In genomic region chr16:66476328-66477027, GRCh38 we compare ENCODE assay signal across 10 cellular contexts. TPM values are rescaled to one million over a fixed set of nuclear protein-coding genes. Genes with fewer than 3 reads are reported as not detected.
DNase-seq lines count a peak whose midpoint lies in the region; ATAC-seq and TF ChIP-seq lines count a peak whose summit lies in the region.
"Had no signal": no experiment of that assay in that cellular context is flagged by ENCODE, and none has a peak within 500 bp of the region (broad histone marks: within the 10 kb centered on the region; RNA-seq: fewer than 3 reads in every experiment).

No MANE protein-coding gene starts in this region.

- H3K27ac ChIP-seq in neural progenitor cell (no peak overlapping the region), PC-3 (ENCODE audit: low read length) (no peak overlapping the region)

- H3K4me2 ChIP-seq in neural progenitor cell (no peak overlapping the region), PC-3 (ENCODE audit: low read length) (no peak overlapping the region)

- ATAC-seq in PC-3 = no peak; the same call in 1 of the 2 replicates
- ATAC-seq in GM19023 (IDR thresholded peaks at IDR 0.05; ENCODE audit: unreplicated experiment) = no peak
- no peak for ATAC-seq in HG02798 (IDR thresholded peaks at IDR 0.05; ENCODE audit: poor library complexity, unreplicated experiment)

- peaks cover 21% of the 10 kb centered on the region for H3K4me1 Mint-ChIP-seq in Calu3 (ENCODE audit: low read depth, unreplicated experiment)
- H3K4me1 Mint-ChIP-seq in activated T-cell treated with anti-CD3 and anti-CD28 coated beads, Interleukin-2, amount 50 U/mL, for 24 hours (ENCODE audit: low read depth) = peaks cover 25% of the 10 kb centered on the region
- H3K4me1 Mint-ChIP-seq in neural progenitor cell = peaks cover 11% of the 10 kb centered on the region

- no peaks in the 10 kb centered on the region for H3K79me2 ChIP-seq in neural progenitor cell (ENCODE audit: low read depth)
- H3K79me2 ChIP-seq in PC-3 (ENCODE audit: low read length) = no peaks in the 10 kb centered on the region

- TF ChIP-seq CTCF in Calu3 (IDR thresholded peaks at IDR 0.05; ENCODE audit: unreplicated experiment) (no peak), NB4 (IDR thresholded peaks at IDR 0.05; ENCODE audit: low read depth, low read length) (no peak), neural progenitor cell (IDR thresholded peaks at IDR 0.05) (no peak), PC-3 (conservative IDR thresholded peaks at IDR 0.05; ENCODE audit: low read depth, low read length) (no peak)

- no peaks in the 10 kb centered on the region for H3K9me3 Mint-ChIP-seq in Calu3 (ENCODE audit: low read depth, unreplicated experiment)
- H3K9me3 Mint-ChIP-seq in activated T-cell treated with anti-CD3 and anti-CD28 coated beads, Interleukin-2, amount 50 U/mL, for 24 hours = no peaks in the 10 kb centered on the region
- H3K9me3 Mint-ChIP-seq in neural progenitor cell = no peaks in the 10 kb centered on the region

- H3K27me3 Mint-ChIP-seq in Calu3 (ENCODE audit: unreplicated experiment) (no peaks in the 10 kb centered on the region), neural progenitor cell (ENCODE audit: insufficient read depth, low read depth) (peaks cover 10% of the 10 kb centered on the region)
- no peaks in the 10 kb centered on the region for H3K27me3 Mint-ChIP-seq in activated T-cell treated with anti-CD3 and anti-CD28 coated beads, Interleukin-2, amount 50 U/mL, for 24 hours

- CTCF ChIA-PET in Calu3 (lab: Charles Lee) (interaction anchor here (1.6 kb wide), 1 partner anchor 70 kb away, joined by 6 read pairs; no protein-coding TSS in a partner anchor), PC-3 (lab: Charles Lee) (interaction anchor here (0.8 kb wide), 1 partner anchor 132 kb away, joined by 3 read pairs; no protein-coding TSS in a partner anchor)

- DNase-seq in Calu3 = peak; percentile 61
- DNase-seq in NB4 (ENCODE audit: low read depth) = peak; percentile 38
- peak; percentile 72 for DNase-seq in activated T-cell treated with anti-CD3 and anti-CD28 coated beads, Interleukin-2, amount 50 U/mL, for 24 hours
- DNase-seq in neural progenitor cell (ENCODE audit: low spot score) = no peak
- DNase-seq in DMS79 treated with DMSO at 0.1 percent for 48 hours (lab: John Stamatoyannopoulos, UW) = no peak
- DNase-seq in PC-3 = no peak
- DNase-seq: cerebellar nuclear complex, EL had no signal

- H2AFZ ChIP-seq in neural progenitor cell (replicated peaks) = no peak overlapping the region
- H2AFZ ChIP-seq in PC-3 (ENCODE audit: low read length) = no peak overlapping the region

- H3K4me3 Mint-ChIP-seq in Calu3 (ENCODE audit: low read depth, unreplicated experiment) (no peak overlapping the region), neural progenitor cell (peak overlapping the region; percentile 6)
- H3K4me3 Mint-ChIP-seq in activated T-cell treated with anti-CD3 and anti-CD28 coated beads, Interleukin-2, amount 50 U/mL, for 24 hours = no peak overlapping the region

- no peaks in the 10 kb centered on the region for H3K9me3 ChIP-seq in neural progenitor cell (ENCODE audit: low read depth)
- no peaks in the 10 kb centered on the region for H3K9me3 ChIP-seq in PC-3 (ENCODE audit: low read length)

- no peaks in the 10 kb centered on the region for H3K27me3 ChIP-seq in neural progenitor cell
- H3K27me3 ChIP-seq in PC-3 (ENCODE audit: low read length) = no peaks in the 10 kb centered on the region

- H3F3A ChIP-seq in neural progenitor cell (ENCODE audit: low read depth) = no peaks in the 10 kb centered on the region
- no peaks in the 10 kb centered on the region for H3F3A ChIP-seq in PC-3 (ENCODE audit: low read length, unreplicated experiment)

- H3K36me3 ChIP-seq in neural progenitor cell (no peaks in the 10 kb centered on the region), PC-3 (ENCODE audit: low read depth, low read length) (no peaks in the 10 kb centered on the region)

- no peak overlapping the region for H3K27ac Mint-ChIP-seq in Calu3 (ENCODE audit: unreplicated experiment)
- H3K27ac Mint-ChIP-seq in activated T-cell treated with anti-CD3 and anti-CD28 coated beads, Interleukin-2, amount 50 U/mL, for 24 hours = no peak overlapping the region
- H3K27ac Mint-ChIP-seq in neural progenitor cell = no peak overlapping the region

- no peak for TF ChIP-seq POLR2A in NB4 (IDR thresholded peaks at IDR 0.05; ENCODE audit: extremely low read depth, insufficient read length)

- no TSS peak for BruUV-seq in Calu3 (replicated peaks; lab: Mats Ljungman, UMichigan)
- no TSS peak for BruUV-seq in PC-3 (replicated peaks; lab: Mats Ljungman, UMichigan)

- POLR2A ChIA-PET in PC-3 (lab: Charles Lee; ENCODE audit: unreplicated experiment) = no interaction called here

- no peaks in the 10 kb centered on the region for H4K20me1 ChIP-seq in neural progenitor cell (ENCODE audit: low read depth)
- H4K20me1 ChIP-seq in PC-3 (ENCODE audit: low read length) = no peaks in the 10 kb centered on the region

- no peaks in the 10 kb centered on the region for H3K9me2 ChIP-seq in PC-3 (replicated peaks; ENCODE audit: low read length)

- H3K4me1 ChIP-seq in neural progenitor cell (no peaks in the 10 kb centered on the region), PC-3 (ENCODE audit: insufficient read depth, low read length) (peaks cover 30% of the 10 kb centered on the region)

- no peak overlapping the region for H3K9ac ChIP-seq in neural progenitor cell
- no peak overlapping the region for H3K9ac ChIP-seq in PC-3 (ENCODE audit: low read length)

- H3K36me3 Mint-ChIP-seq in Calu3 (ENCODE audit: insufficient read depth, unreplicated experiment) (peaks cover 22% of the 10 kb centered on the region), neural progenitor cell (no peaks in the 10 kb centered on the region)
- H3K36me3 Mint-ChIP-seq in activated T-cell treated with anti-CD3 and anti-CD28 coated beads, Interleukin-2, amount 50 U/mL, for 24 hours (ENCODE audit: low read depth) = no peaks in the 10 kb centered on the region

- H3K4me3 ChIP-seq in NB4 (ENCODE audit: low read depth, low read length) = no peak overlapping the region
- no peak overlapping the region for H3K4me3 ChIP-seq in neural progenitor cell
- H3K4me3 ChIP-seq in PC-3 (ENCODE audit: low read length) = no peak overlapping the region

- intact Hi-C loops in Calu3 (cut with micrococcal nuclease; ENCODE audit: unreplicated experiment) (no loop called here), PC-3 (cut with micrococcal nuclease) (no loop called here)

RNA-seq across cellular contexts. Expression of gene BEAN1, which starts 49.4 kb away (rescaled TPM):
- total RNA-seq in Calu3 (2022) (1.7 and 3.1 TPM in 2 replicates), neural progenitor cell (ENCODE audit: low replicate concordance) (0.32 and 0.34 TPM in 2 replicates), PC-3 (2014; rRNA removed) (1.9 and 2.2 TPM in 2 replicates)

Comparison
In these comparisons a context has a peak if more than half of its experiments do, and no peak if none do; other contexts are left out.
1. DNase-seq: peak in Calu3 (single experiment), NB4 (single experiment) and activated T-cell treated with anti-CD3 and anti-CD28 coated beads, Interleukin-2, amount 50 U/mL, for 24 hours (single experiment); none in neural progenitor cell (single experiment), DMS79 treated with DMSO at 0.1 percent for 48 hours (single experiment) and PC-3 (single experiment).